ENCODE assay signal across 26 cellular contexts in genomic region chr21:42543106-42543847, GRCh38. TPM values are rescaled to one million over a fixed set of nuclear protein-coding genes. Genes with fewer than 3 reads are reported as not detected.
"Had no signal": no experiment of that assay in that cellular context is flagged by ENCODE, and none has a peak within 500 bp of the region (broad histone marks: within the 10 kb centered on the region; RNA-seq: fewer than 3 reads in every experiment).

No MANE protein-coding gene starts in this region.

- H3K9me3 Mint-ChIP-seq: activated B cell treated with CpG ODN at 0.5 μM for 24 hours; activated naive CD4-positive, alpha-beta T cell treated with anti-CD3 and anti-CD28 coated beads, Interleukin-2, amount 50 U/mL, for 72 hours; central memory CD8-positive, alpha-beta T cell; dendritic cell treated with granulocyte-macrophage colony-stimulating factor and Interleukin-4, amounts not matched to agents 40 ng/mL and 50 ng/mL, for 4 days; naive thymus-derived CD8-positive, alpha-beta T cell; neural crest cell had no signal

- H3K79me2 ChIP-seq: parathyroid adenoma had no signal

- H3K36me3 ChIP-seq: breast epithelium had no signal

- H3K27me3 ChIP-seq: breast epithelium, esophagus squamous epithelium, right atrium auricular region, spleen, tibial nerve had no signal

- H2AFZ ChIP-seq: parathyroid adenoma had no signal

- H3K4me1 ChIP-seq: breast epithelium, esophagus squamous epithelium, parathyroid adenoma, right atrium auricular region, spleen, tibial nerve had no signal

- H3K27me3 Mint-ChIP-seq: activated B cell treated with CpG ODN at 0.5 μM for 24 hours; activated CD8-positive, alpha-beta memory T cell treated with anti-CD3 and anti-CD28 coated beads, Interleukin-2, amount 10 ng/mL, durations not matched to agents 7 days and 5 days; central memory CD8-positive, alpha-beta T cell; dendritic cell treated with granulocyte-macrophage colony-stimulating factor and Interleukin-4, amounts not matched to agents 40 ng/mL and 50 ng/mL, for 4 days; naive thymus-derived CD8-positive, alpha-beta T cell; T-helper 17 cell had no signal

- H3K4me1 Mint-ChIP-seq: central memory CD8-positive, alpha-beta T cell had no signal

- H3K36me3 Mint-ChIP-seq: activated CD8-positive, alpha-beta memory T cell treated with anti-CD3 and anti-CD28 coated beads, Interleukin-2, amount 10 ng/mL, durations not matched to agents 7 days and 5 days had no signal

- H3K27ac Mint-ChIP-seq: activated B cell treated with CpG ODN at 0.5 μM for 24 hours; activated CD8-positive, alpha-beta memory T cell treated with anti-CD3 and anti-CD28 coated beads, Interleukin-2, amount 10 ng/mL, durations not matched to agents 7 days and 5 days; activated CD8-positive, alpha-beta T cell treated with anti-CD3 and anti-CD28 coated beads, Interleukin-2, amount 10 ng/mL, durations not matched to agents 7 days and 5 days; dendritic cell treated with granulocyte-macrophage colony-stimulating factor and Interleukin-4, amounts not matched to agents 40 ng/mL and 50 ng/mL, for 4 days; naive thymus-derived CD8-positive, alpha-beta T cell; T-helper 17 cell had no signal

- H3K4me3 ChIP-seq: breast epithelium, esophagus squamous epithelium, right atrium auricular region, spleen, tibial nerve had no signal

- H3K9ac ChIP-seq: parathyroid adenoma had no signal

- DNase-seq: activated B cell treated with CpG ODN at 0.5 μM for 24 hours; activated CD8-positive, alpha-beta memory T cell treated with anti-CD3 and anti-CD28 coated beads, Interleukin-2, amount 10 ng/mL, durations not matched to agents 7 days and 5 days; activated CD8-positive, alpha-beta T cell treated with anti-CD3 and anti-CD28 coated beads, Interleukin-2, amount 10 ng/mL, durations not matched to agents 7 days and 5 days; activated naive CD4-positive, alpha-beta T cell; activated T-cell treated with anti-CD3 and anti-CD28 coated beads, Interleukin-2, amount 50 U/mL, for 48 hours; effector CD4-positive, alpha-beta T cell; esophagus squamous epithelium; foreskin melanocyte; islet precursor cell; mesenchymal stem cell; occipital lobe; spleen; stimulated activated naive CD4-positive, alpha-beta T cell treated with Interleukin-2 at 50 U/mL for 16 hours; T-helper 17 cell had no signal

- H3K4me3 Mint-ChIP-seq: activated B cell treated with CpG ODN at 0.5 μM for 24 hours; activated CD8-positive, alpha-beta memory T cell treated with anti-CD3 and anti-CD28 coated beads, Interleukin-2, amount 10 ng/mL, durations not matched to agents 7 days and 5 days; activated CD8-positive, alpha-beta T cell treated with anti-CD3 and anti-CD28 coated beads, Interleukin-2, amount 10 ng/mL, durations not matched to agents 7 days and 5 days; central memory CD8-positive, alpha-beta T cell; dendritic cell treated with granulocyte-macrophage colony-stimulating factor and Interleukin-4, amounts not matched to agents 40 ng/mL and 50 ng/mL, for 4 days; naive thymus-derived CD8-positive, alpha-beta T cell; neural crest cell; T-helper 17 cell had no signal

- H3K27ac ChIP-seq: breast epithelium, epithelial cell of prostate, esophagus squamous epithelium, parathyroid adenoma, right atrium auricular region, spleen, tibial nerve had no signal

- H3K9me3 ChIP-seq: breast epithelium, esophagus squamous epithelium, right atrium auricular region, spleen, tibial nerve had no signal

- ATAC-seq: activated CD8-positive, alpha-beta memory T cell treated with anti-CD3 and anti-CD28 coated beads, Interleukin-2, amount 10 ng/mL, durations not matched to agents 7 days and 5 days; activated CD8-positive, alpha-beta T cell treated with anti-CD3 and anti-CD28 coated beads, Interleukin-2, amount 10 ng/mL, durations not matched to agents 7 days and 5 days; activated naive CD4-positive, alpha-beta T cell treated with anti-CD3 and anti-CD28 coated beads, Interleukin-2, amount 50 U/mL, for 72 hours; left colon; naive thymus-derived CD8-positive, alpha-beta T cell; T-helper 17 cell had no signal

RNA-seq across cellular contexts. Expression of gene RSPH1, which starts 47.3 kb away (rescaled TPM):
- total RNA-seq: activated CD8-positive, alpha-beta memory T cell treated with anti-CD3 and anti-CD28 coated beads, Interleukin-2, amount 10 ng/mL, durations not matched to agents 7 days and 5 days; activated CD8-positive, alpha-beta T cell treated with anti-CD3 and anti-CD28 coated beads, Interleukin-2, amount 10 ng/mL, durations not matched to agents 7 days and 5 days; glomerular endothelial cell; right atrium auricular region had no signal
- polyA plus RNA-seq: naive thymus-derived CD8-positive, alpha-beta T cell had no signal
